ENCODE assay signal across 20 cellular contexts in genomic region chr5:23977365-23977764, GRCh38.
"Had no signal": no experiment of that assay in that cellular context is flagged by ENCODE, and none has a peak within 500 bp of the region (broad histone marks: within the 10 kb centered on the region; RNA-seq: fewer than 3 reads in every experiment).

No MANE protein-coding gene starts in this region.

- H3K4me1 ChIP-seq: parathyroid adenoma, right lobe of liver, tibial nerve, upper lobe of left lung had no signal

- H3K27me3 ChIP-seq: right lobe of liver, tibial nerve, upper lobe of left lung had no signal

- H2AFZ ChIP-seq: parathyroid adenoma had no signal

- H3K27me3 Mint-ChIP-seq: effector memory CD8-positive, alpha-beta T cell; memory B cell; naive B cell; natural killer cell treated with Interleukin-12 subunit alpha and Interleukin-12 subunit beta and Interleukin-15 and Interleukin-18, amount 100 ng/mL, for 72 hours; progenitor cell of endocrine pancreas; stimulated activated naive B cell treated with anti-CD40 and anti-IgM and Interleukin-4, amounts not matched to agents 10 μg/mL and 1 μg/mL and 100 μg/mL, for 72 hours; stimulated activated naive CD8-positive, alpha-beta T cell treated with anti-CD3 and anti-CD28 coated beads, Interleukin-15, Interleukin-2, amounts not matched to agents 100 ng/mL and 50 ng/mL, for 24 hours had no signal

- H3K36me3 ChIP-seq: right lobe of liver, thoracic aorta, tibial nerve, upper lobe of left lung had no signal

- H3K4me3 Mint-ChIP-seq: effector memory CD8-positive, alpha-beta T cell; memory B cell; mesothelial cell of epicardium; naive B cell; natural killer cell treated with Interleukin-12 subunit alpha and Interleukin-12 subunit beta and Interleukin-15 and Interleukin-18, amount 100 ng/mL, for 72 hours; neural crest cell; stimulated activated naive B cell treated with anti-CD40 and anti-IgM and Interleukin-4, amounts not matched to agents 10 μg/mL and 1 μg/mL and 100 μg/mL, for 72 hours; stimulated activated naive CD8-positive, alpha-beta T cell treated with anti-CD3 and anti-CD28 coated beads, Interleukin-15, Interleukin-2, amounts not matched to agents 100 ng/mL and 50 ng/mL, for 24 hours had no signal

- H3K27ac ChIP-seq: parathyroid adenoma, right lobe of liver, thoracic aorta, tibial nerve, upper lobe of left lung had no signal

- H3K79me2 ChIP-seq: parathyroid adenoma had no signal

- ATAC-seq: effector memory CD8-positive, alpha-beta T cell; mucosa of descending colon; natural killer cell treated with Interleukin-12 subunit alpha and Interleukin-12 subunit beta and Interleukin-15 and Interleukin-18, amount 100 ng/mL, for 72 hours; stimulated activated naive B cell treated with anti-CD40 and anti-IgM and Interleukin-4, amounts not matched to agents 10 μg/mL and 1 μg/mL and 100 μg/mL, for 72 hours had no signal

- DNase-seq: cortex of kidney; effector memory CD8-positive, alpha-beta T cell; kidney; naive B cell; small intestine; stimulated activated naive B cell treated with anti-CD40 and anti-IgM and Interleukin-4, amounts not matched to agents 10 μg/mL and 1 μg/mL and 100 μg/mL, for 72 hours; upper lobe of left lung had no signal

- H3K36me3 Mint-ChIP-seq: memory B cell; mesothelial cell of epicardium; naive B cell; stimulated activated naive B cell treated with anti-CD40 and anti-IgM and Interleukin-4, amounts not matched to agents 10 μg/mL and 1 μg/mL and 100 μg/mL, for 72 hours had no signal

- FAIRE-seq: kidney, small intestine, urothelium cell line had no signal

- H3K4me1 Mint-ChIP-seq: memory B cell; mesothelial cell of epicardium; naive B cell; neural crest cell; stimulated activated naive B cell treated with anti-CD40 and anti-IgM and Interleukin-4, amounts not matched to agents 10 μg/mL and 1 μg/mL and 100 μg/mL, for 72 hours had no signal

- H3K9ac ChIP-seq: parathyroid adenoma had no signal

- H3K4me3 ChIP-seq: lung, mucosa of descending colon, right lobe of liver, thoracic aorta, tibial nerve, upper lobe of left lung had no signal

- H3K27ac Mint-ChIP-seq: effector memory CD8-positive, alpha-beta T cell; memory B cell; mesothelial cell of epicardium; naive B cell; natural killer cell treated with Interleukin-12 subunit alpha and Interleukin-12 subunit beta and Interleukin-15 and Interleukin-18, amount 100 ng/mL, for 72 hours; progenitor cell of endocrine pancreas; stimulated activated naive B cell treated with anti-CD40 and anti-IgM and Interleukin-4, amounts not matched to agents 10 μg/mL and 1 μg/mL and 100 μg/mL, for 72 hours; stimulated activated naive CD8-positive, alpha-beta T cell treated with anti-CD3 and anti-CD28 coated beads, Interleukin-15, Interleukin-2, amounts not matched to agents 100 ng/mL and 50 ng/mL, for 24 hours had no signal
